ENCODE assay signal across 8 cellular contexts in genomic region chr6:149963462-149964242, GRCh38. TPM values are rescaled to one million over a fixed set of nuclear protein-coding genes. Genes with fewer than 3 reads are reported as not detected.
DNase-seq lines count a peak whose midpoint lies in the region; ATAC-seq and TF ChIP-seq lines count a peak whose summit lies in the region.

Gene ULBP1 (plus strand): TSS chr6:149963943. CDS start chr6:149964050, 107 bp downstream.

- DNase-seq in DMS153 (lab: John Stamatoyannopoulos, UW): peak; percentile 75
- DNase-seq in NCI-H2171 (lab: John Stamatoyannopoulos, UW): peak; percentile 84
- peak; percentile 76 for DNase-seq in activated B cell treated with CpG ODN at 0.5 μM for 24 hours
- DNase-seq in cerebellar cortex (ENCODE audit: low spot score): peak; percentile 78
- DNase-seq in kidney epithelial cell (ENCODE audit: low read depth): no peak
- DNase-seq in stimulated activated CD4-positive, alpha-beta T cell treated with anti-CD3 and anti-CD28 coated beads, Interleukin-15, amount 100 ng/mL, for 24 hours: peak; percentile 93

- H3K36me3 ChIP-seq in kidney epithelial cell (ENCODE audit: control insufficient read depth, insufficient read depth, low read length): no peaks in the 10 kb centered on the region

- peak within 1 kb of the TSS; percentile 22 for H3K4me3 ChIP-seq in kidney epithelial cell (ENCODE audit: low read depth, low read length)

- H3K36me3 Mint-ChIP-seq in activated B cell treated with CpG ODN at 0.5 μM for 24 hours (ENCODE audit: low read depth): peaks cover 2% of the 10 kb centered on the region

- H3K4me3 Mint-ChIP-seq in activated B cell treated with CpG ODN at 0.5 μM for 24 hours: peak within 1 kb of the TSS; percentile 91

- intact Hi-C loops in activated B cell treated with CpG ODN at 0.5 μM for 24 hours (cut with micrococcal nuclease): loop anchor here (1.0 to 2.0 kb wide), 3 partner anchors 24 to 41 kb away; no protein-coding TSS in a partner anchor

- POLR2A ChIA-PET in activated B cell treated with CpG ODN at 0.5 μM for 24 hours (lab: Charles Lee): interaction anchor here (0.6 to 1.2 kb wide), 4 partner anchors 20 to 41 kb away, joined by 3 to 8 read pairs (median 4); no protein-coding TSS in a partner anchor

- CTCF ChIA-PET in activated B cell treated with CpG ODN at 0.5 μM for 24 hours (lab: Charles Lee): interaction anchor here (0.6 kb wide), 1 partner anchor 53 kb away, joined by 3 read pairs; no protein-coding TSS in a partner anchor

- H3K27me3 Mint-ChIP-seq in activated B cell treated with CpG ODN at 0.5 μM for 24 hours: peaks cover 72% of the 10 kb centered on the region

- ATAC-seq in HG02610 (IDR thresholded peaks at IDR 0.05; ENCODE audit: unreplicated experiment) (peak; percentile 53), activated B cell treated with CpG ODN at 0.5 μM for 24 hours (ENCODE audit: low read depth) (peak; percentile 74), HG03135 (IDR thresholded peaks at IDR 0.05; ENCODE audit: unreplicated experiment) (no peak)

- H3K4me1 Mint-ChIP-seq in activated B cell treated with CpG ODN at 0.5 μM for 24 hours: peaks cover 27% of the 10 kb centered on the region

- peak within 1 kb of the TSS; percentile 81 for H3K27ac Mint-ChIP-seq in activated B cell treated with CpG ODN at 0.5 μM for 24 hours

- peaks cover 40% of the 10 kb centered on the region for H3K27me3 ChIP-seq in kidney epithelial cell (ENCODE audit: control insufficient read depth, insufficient read depth, low read length)

- no peaks in the 10 kb centered on the region for H3K9me3 Mint-ChIP-seq in activated B cell treated with CpG ODN at 0.5 μM for 24 hours

- TF ChIP-seq CTCF in activated B cell treated with CpG ODN at 0.5 μM for 24 hours (IDR thresholded peaks at IDR 0.05) (no peak), kidney epithelial cell (IDR thresholded peaks at IDR 0.05; ENCODE audit: insufficient read depth, low read length, poor library complexity, severe bottlenecking) (peak; percentile 16)

RNA-seq across cellular contexts. Expression of gene ULBP1, which starts in this region (rescaled TPM):
- 1.9 and 2.2 TPM in 2 replicates for total RNA-seq in activated B cell treated with CpG ODN at 0.5 μM for 24 hours
- total RNA-seq in kidney epithelial cell: 6.0 and 7.5 TPM in 2 replicates
